9 cellular contexts compared by ENCODE assay signal in the genomic region with DNA sequence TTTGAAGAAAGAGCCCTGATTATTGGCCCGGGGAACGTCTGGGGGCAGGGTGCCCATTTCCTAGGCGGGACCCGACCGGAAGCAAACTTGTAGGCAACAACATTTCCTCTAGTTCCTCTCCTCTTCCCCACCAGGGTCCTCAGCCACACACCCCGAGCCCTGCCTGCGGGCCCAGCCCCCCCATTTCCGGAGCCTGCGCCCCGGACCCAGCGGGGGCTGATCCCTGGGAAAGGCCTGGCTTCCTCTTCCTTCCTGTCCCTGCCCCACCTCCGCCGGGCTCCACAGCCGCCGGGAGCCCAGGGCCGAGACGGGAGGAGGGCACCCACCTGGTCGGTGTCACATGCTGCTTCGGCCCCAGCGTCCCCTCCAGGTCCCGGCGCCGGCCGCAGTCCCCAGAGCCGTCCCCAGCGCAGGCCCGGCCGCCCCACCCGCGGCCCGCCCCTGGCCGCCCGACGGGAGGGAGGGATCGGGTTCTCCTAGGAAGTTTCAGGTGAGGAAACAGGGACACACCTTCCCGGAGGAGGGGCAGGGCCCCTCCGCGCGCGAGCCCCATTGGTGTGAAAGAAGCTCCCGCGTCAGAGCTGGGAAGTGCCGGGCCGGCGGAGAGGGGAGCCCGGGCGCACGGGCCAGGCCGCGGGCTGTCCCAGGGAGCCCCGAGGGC. TPM values are rescaled to one million over a fixed set of nuclear protein-coding genes. Genes with fewer than 3 reads are reported as not detected.
DNase-seq lines count a peak whose midpoint lies in the region; ATAC-seq, FAIRE-seq and TF ChIP-seq lines count a peak whose summit lies in the region.
"Not testable (repeated sequence)": the region's sequence is repeated elsewhere in the genome, so short reads cannot be mapped to it uniquely, and the experiment has no call there.
"Had no signal": no experiment of that assay in that cellular context is flagged by ENCODE, and none has a peak within 500 bp of the region (broad histone marks: within the 10 kb centered on the region; RNA-seq: fewer than 3 reads in every experiment).

TSS of gene ARHGEF35 (minus strand) at position 622 of the 661 bp plus-strand sequence. CDS start 7,450 bp downstream, outside the sequence.

- H2AFZ ChIP-seq in GM12878 (ENCODE audit: control insufficient read depth, low read depth, low read length) = not testable (repeated sequence)

- H3K27ac Mint-ChIP-seq in CD8-positive, alpha-beta T cell = peak within 1 kb of the TSS; percentile 32
- not testable (repeated sequence) for H3K27ac Mint-ChIP-seq in WTC11

- not testable (repeated sequence) for TF ChIP-seq CTCF in CD8-positive, alpha-beta T cell (IDR thresholded peaks at IDR 0.05); WTC11 (IDR thresholded peaks at IDR 0.05); GM12878 (IDR thresholded peaks at IDR 0.05 in 2 of 3, conservative IDR thresholded peaks at IDR 0.05 in 1 of 3; ENCODE audit: control insufficient read depth in 2 of 3, extremely low read depth in 1 of 3, insufficient read depth in 1 of 3, low read depth in 3 of 3, low read length in 3 of 3); kidney (IDR thresholded peaks at IDR 0.05; ENCODE audit: borderline replicate concordance, extremely low read depth, insufficient read depth)

- WGBS in GM12878 (ENCODE audit: insufficient coverage, insufficient replicate concordance, low lambda C conversion rate, missing lambda C conversion rate) = no CpG with 5 or more reads among the region's 51 CpGs

- not testable (repeated sequence) for TF ChIP-seq POLR2A in GM12878 (IDR thresholded peaks at IDR 0.05; ENCODE audit: low read depth, low read length)

- not testable (repeated sequence) for TF ChIP-seq RAD21 in GM12878 (IDR thresholded peaks at IDR 0.05; ENCODE audit: insufficient read depth, low read depth, low read length)

- H3K4me2 ChIP-seq in GM12878 (ENCODE audit: control insufficient read depth, insufficient read depth) = not testable (repeated sequence)

- H3K9ac ChIP-seq in GM12878 (ENCODE audit: control insufficient read depth, insufficient read depth, low read length); kidney (ENCODE audit: low read length in 2 of 2): not testable (repeated sequence)

- H3K27ac ChIP-seq in CD8-positive, alpha-beta T cell (ENCODE audit: low read depth, low read length); GM12878 (ENCODE audit: control insufficient read depth, insufficient read depth); kidney (ENCODE audit: low read depth in 2 of 2, low read length in 2 of 2): not testable (repeated sequence)

- RAD21 ChIA-PET in GM12878 (lab: Charles Lee; ENCODE audit: unreplicated experiment) = not testable (repeated sequence)

- not testable (repeated sequence) for TF ChIP-seq EP300 in GM12878 (IDR thresholded peaks at IDR 0.05; ENCODE audit: borderline replicate concordance in 1 of 2, control insufficient read depth in 1 of 2, low read depth in 2 of 2, low read length in 2 of 2)

- CTCF ChIA-PET in CD8-positive, alpha-beta T cell (lab: Charles Lee); WTC11 (lab: Charles Lee); GM12878 (lab: Yijun Ruan, JAX): not testable (repeated sequence)

- H4K20me1 ChIP-seq in GM12878 (ENCODE audit: control insufficient read depth, insufficient read depth) = not testable (repeated sequence)

- SMC1A ChIA-PET in GM12878 (lab: Charles Lee; ENCODE audit: uncharacterized antibody, unreplicated experiment) = not testable (repeated sequence)

- in situ Hi-C loops in GM12878 (cut with MboI) = not testable (repeated sequence)

- DNase-seq in CD8-positive, alpha-beta T cell; WTC11 (ENCODE audit: low spot score); GM12878 (ENCODE audit: low read depth, low spot score); sciatic nerve (ENCODE audit: low spot score): not testable (repeated sequence)
- peak; percentile 48 for DNase-seq in kidney

- POLR2A ChIA-PET in CD8-positive, alpha-beta T cell (lab: Charles Lee); WTC11 (lab: Charles Lee); GM12878 (lab: Charles Lee): not testable (repeated sequence)

- FAIRE-seq in GM12878 (lab: Jason Lieb, UNC); kidney (lab: Jason Lieb, UNC): not testable (repeated sequence)

- H3K9me3 Mint-ChIP-seq in CD8-positive, alpha-beta T cell; WTC11: not testable (repeated sequence)

- H3K4me3 Mint-ChIP-seq in CD8-positive, alpha-beta T cell = peak within 1 kb of the TSS; percentile 69
- peak within 1 kb of the TSS; percentile 49; the same call in 1 of the 2 replicates for H3K4me3 Mint-ChIP-seq in WTC11

- H3K36me3 Mint-ChIP-seq in CD8-positive, alpha-beta T cell; WTC11: not testable (repeated sequence)

- H3K9me3 ChIP-seq in CD8-positive, alpha-beta T cell (ENCODE audit: low read length); GM12878 (replicated peaks; ENCODE audit: control insufficient read depth, insufficient read depth, low read length); kidney (ENCODE audit: control insufficient read depth in 1 of 2, low read length in 2 of 2): not testable (repeated sequence)

- BruUV-seq in GM12878 (replicated peaks; lab: Mats Ljungman, UMichigan) = not testable (repeated sequence)

- ATAC-seq in CD8-positive, alpha-beta T cell = peak; percentile 74
- peak; percentile 71 for ATAC-seq in GM19397 (IDR thresholded peaks at IDR 0.05; ENCODE audit: unreplicated experiment)
- peak; percentile 56 for ATAC-seq in HG02610 (IDR thresholded peaks at IDR 0.05; ENCODE audit: unreplicated experiment)
- peak; percentile 80 for ATAC-seq in HG03175 (IDR thresholded peaks at IDR 0.05; ENCODE audit: unreplicated experiment)
- ATAC-seq in WTC11 = peak; percentile 86
- peak; percentile 83 for ATAC-seq in GM12878
- peak; percentile 71 for ATAC-seq in sciatic nerve

- H3K27me3 Mint-ChIP-seq in CD8-positive, alpha-beta T cell (ENCODE audit: low read depth); WTC11 (ENCODE audit: low read depth): not testable (repeated sequence)

- not testable (repeated sequence) for H3K27me3 ChIP-seq in CD8-positive, alpha-beta T cell (ENCODE audit: insufficient read depth, low read length); GM12878 (replicated peaks in 1 of 2; ENCODE audit: control insufficient read depth in 2 of 2, insufficient read depth in 2 of 2, low read length in 1 of 2)

- intact Hi-C loops in CD8-positive, alpha-beta T cell (cut with DNase I, micrococcal nuclease); GM12878 (cut with micrococcal nuclease; ENCODE audit: unreplicated experiment); kidney (cut with DNase I); sciatic nerve (cut with DNase I): not testable (repeated sequence)

- not testable (repeated sequence) for H3K4me1 Mint-ChIP-seq in CD8-positive, alpha-beta T cell (ENCODE audit: low read depth)
- H3K4me1 Mint-ChIP-seq in WTC11 = peaks cover 12% of the 10 kb centered on the region

- H3K36me3 ChIP-seq in CD8-positive, alpha-beta T cell (ENCODE audit: insufficient read depth, low read length); GM12878 (ENCODE audit: control insufficient read depth in 2 of 2, insufficient read depth in 2 of 2, low read length in 1 of 2); kidney (ENCODE audit: control insufficient read depth in 1 of 2, insufficient read depth in 2 of 2, low read length in 2 of 2): not testable (repeated sequence)

- H3K4me1 ChIP-seq in CD8-positive, alpha-beta T cell (ENCODE audit: insufficient read depth, low read length); GM12878 (ENCODE audit: control insufficient read depth, insufficient read depth, low read length); kidney (ENCODE audit: control insufficient read depth in 1 of 2, insufficient read depth in 1 of 2, low read depth in 1 of 2, low read length in 2 of 2): not testable (repeated sequence)

- H3K79me2 ChIP-seq in GM12878 (ENCODE audit: control insufficient read depth, insufficient read depth, low read length) = not testable (repeated sequence)

- not testable (repeated sequence) for H3K4me3 ChIP-seq in CD8-positive, alpha-beta T cell (ENCODE audit: low read depth, low read length); GM12878; kidney (ENCODE audit: low read length in 2 of 2)

RNA-seq across cellular contexts. Expression of gene ARHGEF35, which starts in this region (rescaled TPM):
- 1 to 10 TPM in 1 of 2 experiments, under 1 TPM in 1; 0.84 to 1.2 TPM for total RNA-seq in CD8-positive, alpha-beta T cell
- total RNA-seq in WTC11 (2021) (28.1 to 39.2 TPM (median 37.0 TPM) in 3 replicates), GM12878 (2014; rRNA removed) (2.4 and 2.9 TPM in 2 replicates), GM12878 (2014; rRNA removed; fragmentation: Illumina TruSeq; extraction: Trizol) (7.5 and 7.6 TPM in 2 replicates), GM12878 (2021) (8.8 and 9.7 TPM in 2 replicates), kidney (22.1 TPM), sciatic nerve (5.3 TPM)
- total RNA-seq in GM12878 (2013; cell fraction: nucleolus; rRNA removed) = 3.8 and 4.8 TPM in 2 replicates
- 2.3 TPM for polyA plus RNA-seq in GM12878 (2011; ENCODE audit: low read depth)
- polyA plus RNA-seq in GM12878 (2011; rRNA removed) (0.39 and 0.88 TPM in 2 replicates), GM12878 (2014; fragmentation: Illumina TruSeq; extraction: Trizol) (9.2 and 10.8 TPM in 2 replicates), GM12878 (2014; fragmentation: Nextera tagmentation; extraction: Ambion mirVana) (1 to 10 TPM; 1.1 to 1.6 TPM), GM12878 (2014; rRNA removed) (3.4 and 3.7 TPM in 2 replicates), GM12878 (2016; fragmentation: Nextera tagmentation; extraction: Ambion mirVana) (1 to 10 TPM; 5.7 to 6.6 TPM), kidney (ENCODE audit: insufficient read depth, low read depth, low replicate concordance) (9.5 TPM)
- polyA plus RNA-seq in GM12878 (2011; cell fraction: cytosol; rRNA removed) = 0.16 and 0.17 TPM in 2 replicates
- polyA plus RNA-seq in GM12878 (2011; cell fraction: nucleus; rRNA removed) = 0.16 TPM in 1 of 2 replicates, not detected in the other
- polyA plus RNA-seq in GM12878 (2012) = 2.3 and 3.2 TPM in 2 replicates
- 0.07 and 0.41 TPM in 2 replicates for polyA minus RNA-seq in GM12878 (2011; rRNA and poly(A)+ RNA removed)
- polyA minus RNA-seq in GM12878 (2011; cell fraction: cytosol; rRNA and poly(A)+ RNA removed) = not detected in 2 replicates
- not detected in 2 replicates for polyA minus RNA-seq in GM12878 (2011; cell fraction: nucleus; rRNA and poly(A)+ RNA removed)
- total RNA-seq: M059J had no signal
